8 cellular contexts compared by ENCODE assay signal in genomic region chr7:43868681-43869017, GRCh38. TPM values are rescaled to one million over a fixed set of nuclear protein-coding genes. Genes with fewer than 3 reads are reported as not detected.
DNase-seq lines count a peak whose midpoint lies in the region; ATAC-seq, FAIRE-seq and TF ChIP-seq lines count a peak whose summit lies in the region.

No MANE protein-coding gene starts in this region.

- TF ChIP-seq CTCF in GM12875 (IDR thresholded peaks at IDR 0.05; ENCODE audit: borderline replicate concordance, insufficient read depth, low read depth, low read length) (no peak), chondrocyte (IDR thresholded peaks at IDR 0.05) (no peak)

- no peaks in the 10 kb centered on the region for H3K9me3 ChIP-seq in muscle layer of duodenum (ENCODE audit: control insufficient read depth in 1 of 2, low read length in 2 of 2)

- H3K4me1 Mint-ChIP-seq in chondrocyte (ENCODE audit: low read depth): peaks cover 39% of the 10 kb centered on the region

- peaks cover 14 to 31% of the 10 kb centered on the region in 2 donors for H3K36me3 ChIP-seq in muscle layer of duodenum (ENCODE audit: control insufficient read depth in 1 of 2, insufficient read depth in 2 of 2, low read length in 2 of 2)

- peak overlapping the region; percentile 57 for H3K27ac Mint-ChIP-seq in chondrocyte (ENCODE audit: unreplicated experiment)

- DNase-seq in Jurkat, Clone E6-1 (ENCODE audit: low read depth, low spot score): no peak
- DNase-seq in chondrocyte (ENCODE audit: low spot score) (no peak), ureter (ENCODE audit: low spot score) (no peak), GM12891 (ENCODE audit: insufficient read length, low spot score) (no peak)
- no peak for DNase-seq in effector CD4-positive, alpha-beta T cell

- FAIRE-seq in GM12891 (lab: Jason Lieb, UNC): no peak

- peaks cover 7 to 15% of the 10 kb centered on the region in 2 donors for H3K4me1 ChIP-seq in muscle layer of duodenum (ENCODE audit: control insufficient read depth in 1 of 2, insufficient read depth in 2 of 2, low read length in 2 of 2)

- H3K9me3 Mint-ChIP-seq in chondrocyte (ENCODE audit: low read depth): no peaks in the 10 kb centered on the region

- H3K27me3 Mint-ChIP-seq in chondrocyte (ENCODE audit: low read depth): no peaks in the 10 kb centered on the region

- ATAC-seq in HG02852 (IDR thresholded peaks at IDR 0.05; ENCODE audit: unreplicated experiment): no peak

- H3K4me3 Mint-ChIP-seq in chondrocyte (ENCODE audit: unreplicated experiment): peak overlapping the region; percentile 90

- peaks cover 17% of the 10 kb centered on the region for H3K36me3 Mint-ChIP-seq in chondrocyte (ENCODE audit: low read depth)

- no peak for TF ChIP-seq POLR2A in GM12891 (IDR thresholded peaks at IDR 0.05; ENCODE audit: low read depth, low read length)

- H3K4me3 ChIP-seq in GM12875 (ENCODE audit: low read depth, low read length) (peak overlapping the region; percentile 74), muscle layer of duodenum (ENCODE audit: low read depth in 1 of 2, low read length in 2 of 2) (peak overlapping the region; percentile 76 to 79)
- H3K4me3 ChIP-seq in Jurkat, Clone E6-1 (ENCODE audit: low read length): peak overlapping the region; percentile 78

- no peaks in the 10 kb centered on the region for H3K27me3 ChIP-seq in muscle layer of duodenum (ENCODE audit: low read depth, low read length)

- H3K27ac ChIP-seq in muscle layer of duodenum (ENCODE audit: low read length): peak overlapping the region; percentile 61

TF ChIP-seq in GM12891, 5 proteins besides CTCF, POLR2A, EP300 and RAD21:
- TF ChIP-seq POU2F2 (IDR thresholded peaks at IDR 0.05; ENCODE audit: low read depth, low read length) (no peak), POLR2AphosphoS5 (IDR thresholded peaks at IDR 0.05; ENCODE audit: low read depth, low read length) (no peak), TAF1 (IDR thresholded peaks at IDR 0.05; ENCODE audit: low read depth, low read length) (no peak), PAX5 (IDR thresholded peaks at IDR 0.05; ENCODE audit: insufficient read depth, low read length, severe bottlenecking) (no peak), SPI1 (IDR thresholded peaks at IDR 0.05; ENCODE audit: low read depth, low read length) (no peak)

RNA-seq across cellular contexts. Expression of gene MRPS24, which starts 0.7 kb away (rescaled TPM):
- 194 TPM for polyA plus RNA-seq in Jurkat, Clone E6-1 (2012; ENCODE audit: insufficient read depth, insufficient read length)
- 70.2 to 76.9 TPM (median 72.9 TPM) in 3 replicates for total RNA-seq in chondrocyte
- total RNA-seq in ureter: 66.7 TPM
- polyA plus RNA-seq in GM12891 (2012; ENCODE audit: low read depth, missing spikeins): 101 TPM

RNA-seq across cellular contexts. Expression of gene URGCP, which starts 37.7 kb away (rescaled TPM):
- 21.5 TPM for polyA plus RNA-seq in Jurkat, Clone E6-1 (2012; ENCODE audit: insufficient read depth, insufficient read length)
- total RNA-seq in chondrocyte (24.4 to 31.3 TPM (median 25.4 TPM) in 3 replicates), ureter (39.1 TPM)
- 9.0 TPM for polyA plus RNA-seq in GM12891 (2012; ENCODE audit: low read depth, missing spikeins)

RNA-seq across cellular contexts. Expression of gene UBE2D4, which starts 57.6 kb away (rescaled TPM):
- polyA plus RNA-seq in Jurkat, Clone E6-1 (2012; ENCODE audit: insufficient read depth, insufficient read length): 21.1 TPM
- total RNA-seq in chondrocyte (15.4 to 26.8 TPM (median 22.5 TPM) in 3 replicates), ureter (27.4 TPM)
- polyA plus RNA-seq in GM12891 (2012; ENCODE audit: low read depth, missing spikeins): 6.5 TPM
